In genomic region chr22:37804886-37805857, GRCh38 we compare ENCODE assay signal across 8 cellular contexts. TPM values are rescaled to one million over a fixed set of nuclear protein-coding genes. Genes with fewer than 3 reads are reported as not detected.
DNase-seq lines count a peak whose midpoint lies in the region; ATAC-seq and TF ChIP-seq lines count a peak whose summit lies in the region.

No MANE protein-coding gene starts in this region.

- H3F3A ChIP-seq in OCI-LY1 (ENCODE audit: insufficient read depth, low read length): no peaks in the 10 kb centered on the region; the same call in 1 of the 2 replicates

- H3K4me1 Mint-ChIP-seq in activated T-cell treated with anti-CD3 and anti-CD28 coated beads, Interleukin-2, amount 50 U/mL, for 4 hours (ENCODE audit: low read depth): peaks cover 39% of the 10 kb centered on the region

- DNase-seq in GM20000 (ENCODE audit: low spot score) (peak; percentile 79), erythroblast (lab: John Stamatoyannopoulos, UW) (peak; percentile 88 to 95)
- DNase-seq in activated T-cell treated with anti-CD3 and anti-CD28 coated beads, Interleukin-2, amount 50 U/mL, for 4 hours: peak; percentile 58
- peak; percentile 18 to 24 for DNase-seq in stimulated activated CD8-positive, alpha-beta memory T cell treated with anti-CD3 and anti-CD28 coated beads, Interleukin-2, amount 100 ng/mL, for 1 hour (ENCODE audit: low read depth in 2 of 2)

- H3K27ac ChIP-seq in 22Rv1 (peak overlapping the region; percentile 97), OCI-LY1 (ENCODE audit: low read depth, low read length, poor library complexity, severe bottlenecking) (peak overlapping the region; percentile 5)

- H3K9ac ChIP-seq in OCI-LY1 (ENCODE audit: low read length): peak overlapping the region; percentile 49; the same call in 1 of the 2 replicates

- no peaks in the 10 kb centered on the region for H3K36me3 Mint-ChIP-seq in activated T-cell treated with anti-CD3 and anti-CD28 coated beads, Interleukin-2, amount 50 U/mL, for 4 hours (ENCODE audit: insufficient read depth)

- TF ChIP-seq POLR2A in erythroblast (IDR thresholded peaks at IDR 0.05; ENCODE audit: low read length): peak; percentile 96

- H3K9me2 ChIP-seq in OCI-LY1 (ENCODE audit: low read depth, low read length): no peaks in the 10 kb centered on the region

- H3K79me2 ChIP-seq in OCI-LY1 (ENCODE audit: insufficient read depth, low read length): no peaks in the 10 kb centered on the region

- TF ChIP-seq CTCF in 22Rv1 (IDR thresholded peaks at IDR 0.05) (no peak), GM20000 (IDR thresholded peaks at IDR 0.05; ENCODE audit: extremely low read depth, missing control alignments) (no peak), OCI-LY1 (IDR thresholded peaks at IDR 0.05; ENCODE audit: low read length) (no peak)

- H3K4me3 Mint-ChIP-seq in activated T-cell treated with anti-CD3 and anti-CD28 coated beads, Interleukin-2, amount 50 U/mL, for 4 hours: peak overlapping the region; percentile 72

- peaks cover 10% of the 10 kb centered on the region; the same call in 1 of the 2 replicates for H3K27me3 ChIP-seq in OCI-LY1 (ENCODE audit: insufficient read depth, low read length)
- peaks cover 52% of the 10 kb centered on the region for H3K27me3 ChIP-seq in mononuclear cell (ENCODE audit: insufficient read depth, low read length)

- no peaks in the 10 kb centered on the region for H4K20me1 ChIP-seq in OCI-LY1 (ENCODE audit: insufficient read depth, low read length)

- H3K27me3 Mint-ChIP-seq in activated T-cell treated with anti-CD3 and anti-CD28 coated beads, Interleukin-2, amount 50 U/mL, for 4 hours (ENCODE audit: low read depth): peaks cover 53% of the 10 kb centered on the region

- H3K4me3 ChIP-seq in OCI-LY1 (ENCODE audit: low read depth, low read length, poor library complexity, severe bottlenecking) (peak overlapping the region; percentile 73), mononuclear cell (ENCODE audit: low read length) (peak overlapping the region; percentile 43)

- no peaks in the 10 kb centered on the region for H3K9me3 ChIP-seq in OCI-LY1 (ENCODE audit: low read length)
- H3K9me3 ChIP-seq in mononuclear cell (ENCODE audit: low read depth, low read length): no peaks in the 10 kb centered on the region

- peak; percentile 20 to 26 for ATAC-seq in activated T-cell treated with anti-CD3 and anti-CD28 coated beads, Interleukin-2, amount 50 U/mL, for 4 hours
- no peak for ATAC-seq in HG02938 (IDR thresholded peaks at IDR 0.05; ENCODE audit: unreplicated experiment)

- H3K36me3 ChIP-seq in OCI-LY1 (ENCODE audit: insufficient read depth, low read length): no peaks in the 10 kb centered on the region; the same call in 1 of the 2 replicates

- H3K4me2 ChIP-seq in OCI-LY1 (ENCODE audit: low read length): peak overlapping the region; percentile 55

- no peaks in the 10 kb centered on the region for H3K9me3 Mint-ChIP-seq in activated T-cell treated with anti-CD3 and anti-CD28 coated beads, Interleukin-2, amount 50 U/mL, for 4 hours

- H3K4me1 ChIP-seq in OCI-LY1 (ENCODE audit: insufficient read depth, low read length, severe bottlenecking) (peaks cover 71% of the 10 kb centered on the region), mononuclear cell (ENCODE audit: insufficient read depth, low read length) (peaks cover 68% of the 10 kb centered on the region)

- H2AFZ ChIP-seq in OCI-LY1 (ENCODE audit: low read length): no peak overlapping the region

RNA-seq across cellular contexts. Expression of gene GCAT, which starts 2.6 kb away (rescaled TPM):
- 10 to 100 TPM in 1 of 3 donors, 1 to 10 TPM in 2; 6.5 to 12.3 (median 8.6) TPM for total RNA-seq in activated T-cell treated with anti-CD3 and anti-CD28 coated beads, Interleukin-2, amount 50 U/mL, for 4 hours
- total RNA-seq in mononuclear cell: 1.7 TPM

RNA-seq across cellular contexts. Expression of gene GALR3, which starts 18.0 kb away (rescaled TPM):
- total RNA-seq in activated T-cell treated with anti-CD3 and anti-CD28 coated beads, Interleukin-2, amount 50 U/mL, for 4 hours: not detected
- not detected for total RNA-seq in mononuclear cell

RNA-seq across cellular contexts. Expression of gene ANKRD54, which starts 39.0 kb away (rescaled TPM):
- total RNA-seq in activated T-cell treated with anti-CD3 and anti-CD28 coated beads, Interleukin-2, amount 50 U/mL, for 4 hours: 10 to 100 TPM; 28.0 to 30.4 (median 29.7) TPM
- total RNA-seq in mononuclear cell: 10.7 TPM

RNA-seq across cellular contexts. Expression of gene EIF3L, which starts 44.0 kb away (rescaled TPM):
- 100 to 1,000 TPM; 448 to 518 (median 461) TPM for total RNA-seq in activated T-cell treated with anti-CD3 and anti-CD28 coated beads, Interleukin-2, amount 50 U/mL, for 4 hours
- total RNA-seq in mononuclear cell: 516 TPM

Comparison
In these comparisons a context has a peak if more than half of its experiments do, and no peak if none do; other contexts are left out.
1. DNase-seq: peak in every context shown above with its lines; median percentile 92 in erythroblast; 79 in GM20000; 58 in activated T-cell treated with anti-CD3 and anti-CD28 coated beads, Interleukin-2, amount 50 U/mL, for 4 hours; 21 in stimulated activated CD8-positive, alpha-beta memory T cell treated with anti-CD3 and anti-CD28 coated beads, Interleukin-2, amount 100 ng/mL, for 1 hour.